ENCODE assay signal across 1 cellular context in the genomic region with DNA sequence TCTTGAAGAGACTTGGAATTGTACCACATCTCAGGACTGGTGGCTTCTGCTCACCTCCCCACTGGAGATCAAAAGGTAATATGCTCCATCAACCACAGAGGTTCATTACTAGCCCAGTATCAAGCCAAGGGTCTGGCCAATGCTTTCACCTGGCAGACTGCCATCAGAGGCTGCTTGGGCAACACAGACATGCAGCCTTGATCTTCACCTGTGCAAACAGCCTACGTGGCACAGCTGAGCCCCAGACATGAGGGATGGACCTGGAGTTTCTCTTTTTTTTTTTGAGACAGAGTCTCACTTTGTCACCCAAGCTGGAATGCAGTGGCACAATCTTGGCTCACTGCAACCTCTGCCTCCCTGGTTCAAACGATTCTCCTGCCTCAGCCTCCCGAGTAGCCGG.
TF ChIP-seq lines count a peak whose summit lies in the region.

No MANE protein-coding gene starts in this region.

TF ChIP-seq in HepG2, 621 proteins besides CTCF, POLR2A, EP300 and RAD21 (continued from another document and continues in another):
- TF ChIP-seq, protein P1, sequence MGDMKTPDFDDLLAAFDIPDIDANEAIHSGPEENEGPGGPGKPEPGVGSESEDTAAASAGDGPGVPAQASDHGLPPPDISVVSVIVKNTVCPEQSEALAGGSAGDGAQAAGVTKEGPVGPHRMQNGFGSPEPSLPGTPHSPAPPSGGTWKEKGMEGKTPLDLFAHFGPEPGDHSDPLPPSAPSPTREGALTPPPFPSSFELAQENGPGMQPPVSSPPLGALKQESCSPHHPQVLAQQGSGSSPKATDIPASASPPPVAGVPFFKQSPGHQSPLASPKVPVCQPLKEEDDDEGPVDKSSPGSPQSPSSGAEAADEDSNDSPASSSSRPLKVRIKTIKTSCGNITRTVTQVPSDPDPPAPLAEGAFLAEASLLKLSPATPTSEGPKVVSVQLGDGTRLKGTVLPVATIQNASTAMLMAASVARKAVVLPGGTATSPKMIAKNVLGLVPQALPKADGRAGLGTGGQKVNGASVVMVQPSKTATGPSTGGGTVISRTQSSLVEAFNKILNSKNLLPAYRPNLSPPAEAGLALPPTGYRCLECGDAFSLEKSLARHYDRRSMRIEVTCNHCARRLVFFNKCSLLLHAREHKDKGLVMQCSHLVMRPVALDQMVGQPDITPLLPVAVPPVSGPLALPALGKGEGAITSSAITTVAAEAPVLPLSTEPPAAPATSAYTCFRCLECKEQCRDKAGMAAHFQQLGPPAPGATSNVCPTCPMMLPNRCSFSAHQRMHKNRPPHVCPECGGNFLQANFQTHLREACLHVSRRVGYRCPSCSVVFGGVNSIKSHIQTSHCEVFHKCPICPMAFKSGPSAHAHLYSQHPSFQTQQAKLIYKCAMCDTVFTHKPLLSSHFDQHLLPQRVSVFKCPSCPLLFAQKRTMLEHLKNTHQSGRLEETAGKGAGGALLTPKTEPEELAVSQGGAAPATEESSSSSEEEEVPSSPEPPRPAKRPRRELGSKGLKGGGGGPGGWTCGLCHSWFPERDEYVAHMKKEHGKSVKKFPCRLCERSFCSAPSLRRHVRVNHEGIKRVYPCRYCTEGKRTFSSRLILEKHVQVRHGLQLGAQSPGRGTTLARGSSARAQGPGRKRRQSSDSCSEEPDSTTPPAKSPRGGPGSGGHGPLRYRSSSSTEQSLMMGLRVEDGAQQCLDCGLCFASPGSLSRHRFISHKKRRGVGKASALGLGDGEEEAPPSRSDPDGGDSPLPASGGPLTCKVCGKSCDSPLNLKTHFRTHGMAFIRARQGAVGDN (CRISPR knock-in tag; IDR thresholded peaks at IDR 0.05): no peak
- TF ChIP-seq ZSCAN30 (CRISPR knock-in tag; IDR thresholded peaks at IDR 0.05): no peak
- no peak for TF ChIP-seq ZFYVE20 (CRISPR knock-in tag; IDR thresholded peaks at IDR 0.05; ENCODE audit: borderline replicate concordance, low read depth)
- TF ChIP-seq FOSL2 (CRISPR knock-in tag; IDR thresholded peaks at IDR 0.05): peak; percentile 22; the same call in 1 of the 2 replicates
- peak; percentile 59 for TF ChIP-seq RARA (CRISPR knock-in tag; IDR thresholded peaks at IDR 0.05)
- TF ChIP-seq, protein P2, sequence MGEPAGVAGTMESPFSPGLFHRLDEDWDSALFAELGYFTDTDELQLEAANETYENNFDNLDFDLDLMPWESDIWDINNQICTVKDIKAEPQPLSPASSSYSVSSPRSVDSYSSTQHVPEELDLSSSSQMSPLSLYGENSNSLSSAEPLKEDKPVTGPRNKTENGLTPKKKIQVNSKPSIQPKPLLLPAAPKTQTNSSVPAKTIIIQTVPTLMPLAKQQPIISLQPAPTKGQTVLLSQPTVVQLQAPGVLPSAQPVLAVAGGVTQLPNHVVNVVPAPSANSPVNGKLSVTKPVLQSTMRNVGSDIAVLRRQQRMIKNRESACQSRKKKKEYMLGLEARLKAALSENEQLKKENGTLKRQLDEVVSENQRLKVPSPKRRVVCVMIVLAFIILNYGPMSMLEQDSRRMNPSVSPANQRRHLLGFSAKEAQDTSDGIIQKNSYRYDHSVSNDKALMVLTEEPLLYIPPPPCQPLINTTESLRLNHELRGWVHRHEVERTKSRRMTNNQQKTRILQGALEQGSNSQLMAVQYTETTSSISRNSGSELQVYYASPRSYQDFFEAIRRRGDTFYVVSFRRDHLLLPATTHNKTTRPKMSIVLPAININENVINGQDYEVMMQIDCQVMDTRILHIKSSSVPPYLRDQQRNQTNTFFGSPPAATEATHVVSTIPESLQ (CRISPR knock-in tag; conservative IDR thresholded peaks at IDR 0.05): no peak
- TF ChIP-seq TEAD3 (CRISPR knock-in tag; optimal IDR thresholded peaks at IDR 0.05; ENCODE audit: borderline replicate concordance): peak; percentile 29
- TF ChIP-seq NR2F6 (IDR thresholded peaks at IDR 0.05): no peak
- peak; percentile 20; the same call in 1 of the 2 replicates for TF ChIP-seq NR2F6 (CRISPR knock-in tag; IDR thresholded peaks at IDR 0.05)
- TF ChIP-seq CEBPB (IDR thresholded peaks at IDR 0.05; ENCODE audit: borderline replicate concordance, low read depth, low read length): peak; percentile 50; the same call in 1 of the 2 replicates
- TF ChIP-seq MTF1 (CRISPR knock-in tag; IDR thresholded peaks at IDR 0.05): no peak
- peak; percentile 15; the same call in 1 of the 2 replicates for TF ChIP-seq GATAD2A (CRISPR knock-in tag; IDR thresholded peaks at IDR 0.05)
- TF ChIP-seq SOX13 (IDR thresholded peaks at IDR 0.05): no peak
- TF ChIP-seq SOX13 (CRISPR knock-in tag; conservative IDR thresholded peaks at IDR 0.05 in 1 of 2, IDR thresholded peaks at IDR 0.05 in 1 of 2): 0 out of 4 replicates have a peak, but pooled peaks of 1 of the 2 experiments have one; percentile 10
- no peak for TF ChIP-seq ZNF780A (CRISPR knock-in tag; IDR thresholded peaks at IDR 0.05)
- TF ChIP-seq, protein P3, sequence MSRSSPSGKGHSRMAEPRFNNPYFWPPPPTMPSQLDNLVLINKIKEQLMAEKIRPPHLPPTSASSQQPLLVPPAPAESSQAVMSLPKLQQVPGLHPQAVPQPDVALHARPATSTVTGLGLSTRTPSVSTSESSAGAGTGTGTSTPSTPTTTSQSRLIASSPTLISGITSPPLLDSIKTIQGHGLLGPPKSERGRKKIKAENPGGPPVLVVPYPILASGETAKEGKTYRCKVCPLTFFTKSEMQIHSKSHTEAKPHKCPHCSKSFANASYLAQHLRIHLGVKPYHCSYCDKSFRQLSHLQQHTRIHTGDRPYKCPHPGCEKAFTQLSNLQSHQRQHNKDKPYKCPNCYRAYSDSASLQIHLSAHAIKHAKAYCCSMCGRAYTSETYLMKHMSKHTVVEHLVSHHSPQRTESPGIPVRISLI (CRISPR knock-in tag; IDR thresholded peaks at IDR 0.05; ENCODE audit: borderline replicate concordance): peak; percentile 77
- peak; percentile 57; the same call in 1 of the 2 replicates for TF ChIP-seq BCL6 (CRISPR knock-in tag; IDR thresholded peaks at IDR 0.05)
- TF ChIP-seq RXRA (CRISPR knock-in tag; IDR thresholded peaks at IDR 0.05): peak; percentile 29; the same call in 1 of the 2 replicates
- TF ChIP-seq MAFK (conservative IDR thresholded peaks at IDR 0.05 in 1 of 2, IDR thresholded peaks at IDR 0.05 in 1 of 2; ENCODE audit: low read length in 2 of 2): no peak
- TF ChIP-seq, protein P4, sequence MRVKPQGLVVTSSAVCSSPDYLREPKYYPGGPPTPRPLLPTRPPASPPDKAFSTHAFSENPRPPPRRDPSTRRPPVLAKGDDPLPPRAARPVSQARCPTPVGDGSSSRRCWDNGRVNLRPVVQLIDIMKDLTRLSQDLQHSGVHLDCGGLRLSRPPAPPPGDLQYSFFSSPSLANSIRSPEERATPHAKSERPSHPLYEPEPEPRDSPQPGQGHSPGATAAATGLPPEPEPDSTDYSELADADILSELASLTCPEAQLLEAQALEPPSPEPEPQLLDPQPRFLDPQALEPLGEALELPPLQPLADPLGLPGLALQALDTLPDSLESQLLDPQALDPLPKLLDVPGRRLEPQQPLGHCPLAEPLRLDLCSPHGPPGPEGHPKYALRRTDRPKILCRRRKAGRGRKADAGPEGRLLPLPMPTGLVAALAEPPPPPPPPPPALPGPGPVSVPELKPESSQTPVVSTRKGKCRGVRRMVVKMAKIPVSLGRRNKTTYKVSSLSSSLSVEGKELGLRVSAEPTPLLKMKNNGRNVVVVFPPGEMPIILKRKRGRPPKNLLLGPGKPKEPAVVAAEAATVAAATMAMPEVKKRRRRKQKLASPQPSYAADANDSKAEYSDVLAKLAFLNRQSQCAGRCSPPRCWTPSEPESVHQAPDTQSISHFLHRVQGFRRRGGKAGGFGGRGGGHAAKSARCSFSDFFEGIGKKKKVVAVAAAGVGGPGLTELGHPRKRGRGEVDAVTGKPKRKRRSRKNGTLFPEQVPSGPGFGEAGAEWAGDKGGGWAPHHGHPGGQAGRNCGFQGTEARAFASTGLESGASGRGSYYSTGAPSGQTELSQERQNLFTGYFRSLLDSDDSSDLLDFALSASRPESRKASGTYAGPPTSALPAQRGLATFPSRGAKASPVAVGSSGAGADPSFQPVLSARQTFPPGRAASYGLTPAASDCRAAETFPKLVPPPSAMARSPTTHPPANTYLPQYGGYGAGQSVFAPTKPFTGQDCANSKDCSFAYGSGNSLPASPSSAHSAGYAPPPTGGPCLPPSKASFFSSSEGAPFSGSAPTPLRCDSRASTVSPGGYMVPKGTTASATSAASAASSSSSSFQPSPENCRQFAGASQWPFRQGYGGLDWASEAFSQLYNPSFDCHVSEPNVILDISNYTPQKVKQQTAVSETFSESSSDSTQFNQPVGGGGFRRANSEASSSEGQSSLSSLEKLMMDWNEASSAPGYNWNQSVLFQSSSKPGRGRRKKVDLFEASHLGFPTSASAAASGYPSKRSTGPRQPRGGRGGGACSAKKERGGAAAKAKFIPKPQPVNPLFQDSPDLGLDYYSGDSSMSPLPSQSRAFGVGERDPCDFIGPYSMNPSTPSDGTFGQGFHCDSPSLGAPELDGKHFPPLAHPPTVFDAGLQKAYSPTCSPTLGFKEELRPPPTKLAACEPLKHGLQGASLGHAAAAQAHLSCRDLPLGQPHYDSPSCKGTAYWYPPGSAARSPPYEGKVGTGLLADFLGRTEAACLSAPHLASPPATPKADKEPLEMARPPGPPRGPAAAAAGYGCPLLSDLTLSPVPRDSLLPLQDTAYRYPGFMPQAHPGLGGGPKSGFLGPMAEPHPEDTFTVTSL (CRISPR knock-in tag; IDR thresholded peaks at IDR 0.05; ENCODE audit: borderline replicate concordance): 0 out of 2 replicates have a peak, but pooled peaks have one; percentile 38
- no peak for TF ChIP-seq TCF7 (IDR thresholded peaks at IDR 0.05; ENCODE audit: low read depth)
- TF ChIP-seq, protein P5, sequence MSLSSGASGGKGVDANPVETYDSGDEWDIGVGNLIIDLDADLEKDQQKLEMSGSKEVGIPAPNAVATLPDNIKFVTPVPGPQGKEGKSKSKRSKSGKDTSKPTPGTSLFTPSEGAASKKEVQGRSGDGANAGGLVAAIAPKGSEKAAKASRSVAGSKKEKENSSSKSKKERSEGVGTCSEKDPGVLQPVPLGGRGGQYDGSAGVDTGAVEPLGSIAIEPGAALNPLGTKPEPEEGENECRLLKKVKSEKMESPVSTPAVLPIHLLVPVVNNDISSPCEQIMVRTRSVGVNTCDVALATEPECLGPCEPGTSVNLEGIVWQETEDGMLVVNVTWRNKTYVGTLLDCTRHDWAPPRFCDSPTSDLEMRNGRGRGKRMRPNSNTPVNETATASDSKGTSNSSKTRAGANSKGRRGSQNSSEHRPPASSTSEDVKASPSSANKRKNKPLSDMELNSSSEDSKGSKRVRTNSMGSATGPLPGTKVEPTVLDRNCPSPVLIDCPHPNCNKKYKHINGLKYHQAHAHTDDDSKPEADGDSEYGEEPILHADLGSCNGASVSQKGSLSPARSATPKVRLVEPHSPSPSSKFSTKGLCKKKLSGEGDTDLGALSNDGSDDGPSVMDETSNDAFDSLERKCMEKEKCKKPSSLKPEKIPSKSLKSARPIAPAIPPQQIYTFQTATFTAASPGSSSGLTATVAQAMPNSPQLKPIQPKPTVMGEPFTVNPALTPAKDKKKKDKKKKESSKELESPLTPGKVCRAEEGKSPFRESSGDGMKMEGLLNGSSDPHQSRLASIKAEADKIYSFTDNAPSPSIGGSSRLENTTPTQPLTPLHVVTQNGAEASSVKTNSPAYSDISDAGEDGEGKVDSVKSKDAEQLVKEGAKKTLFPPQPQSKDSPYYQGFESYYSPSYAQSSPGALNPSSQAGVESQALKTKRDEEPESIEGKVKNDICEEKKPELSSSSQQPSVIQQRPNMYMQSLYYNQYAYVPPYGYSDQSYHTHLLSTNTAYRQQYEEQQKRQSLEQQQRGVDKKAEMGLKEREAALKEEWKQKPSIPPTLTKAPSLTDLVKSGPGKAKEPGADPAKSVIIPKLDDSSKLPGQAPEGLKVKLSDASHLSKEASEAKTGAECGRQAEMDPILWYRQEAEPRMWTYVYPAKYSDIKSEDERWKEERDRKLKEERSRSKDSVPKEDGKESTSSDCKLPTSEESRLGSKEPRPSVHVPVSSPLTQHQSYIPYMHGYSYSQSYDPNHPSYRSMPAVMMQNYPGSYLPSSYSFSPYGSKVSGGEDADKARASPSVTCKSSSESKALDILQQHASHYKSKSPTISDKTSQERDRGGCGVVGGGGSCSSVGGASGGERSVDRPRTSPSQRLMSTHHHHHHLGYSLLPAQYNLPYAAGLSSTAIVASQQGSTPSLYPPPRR (CRISPR knock-in tag; IDR thresholded peaks at IDR 0.05; ENCODE audit: borderline replicate concordance): no peak
- no peak for TF ChIP-seq AGO2 (optimal IDR thresholded peaks at IDR 0.05; ENCODE audit: low read depth, low read length)
- no peak for TF ChIP-seq ZNF749 (CRISPR knock-in tag; IDR thresholded peaks at IDR 0.05; ENCODE audit: borderline replicate concordance)
- TF ChIP-seq, protein P6, sequence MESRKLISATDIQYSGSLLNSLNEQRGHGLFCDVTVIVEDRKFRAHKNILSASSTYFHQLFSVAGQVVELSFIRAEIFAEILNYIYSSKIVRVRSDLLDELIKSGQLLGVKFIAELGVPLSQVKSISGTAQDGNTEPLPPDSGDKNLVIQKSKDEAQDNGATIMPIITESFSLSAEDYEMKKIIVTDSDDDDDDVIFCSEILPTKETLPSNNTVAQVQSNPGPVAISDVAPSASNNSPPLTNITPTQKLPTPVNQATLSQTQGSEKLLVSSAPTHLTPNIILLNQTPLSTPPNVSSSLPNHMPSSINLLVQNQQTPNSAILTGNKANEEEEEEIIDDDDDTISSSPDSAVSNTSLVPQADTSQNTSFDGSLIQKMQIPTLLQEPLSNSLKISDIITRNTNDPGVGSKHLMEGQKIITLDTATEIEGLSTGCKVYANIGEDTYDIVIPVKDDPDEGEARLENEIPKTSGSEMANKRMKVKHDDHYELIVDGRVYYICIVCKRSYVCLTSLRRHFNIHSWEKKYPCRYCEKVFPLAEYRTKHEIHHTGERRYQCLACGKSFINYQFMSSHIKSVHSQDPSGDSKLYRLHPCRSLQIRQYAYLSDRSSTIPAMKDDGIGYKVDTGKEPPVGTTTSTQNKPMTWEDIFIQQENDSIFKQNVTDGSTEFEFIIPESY (CRISPR knock-in tag; IDR thresholded peaks at IDR 0.05): no peak
- peak; percentile 15; the same call in 1 of the 2 replicates for TF ChIP-seq HNF4A (CRISPR knock-in tag; IDR thresholded peaks at IDR 0.05)
- TF ChIP-seq, protein P7, sequence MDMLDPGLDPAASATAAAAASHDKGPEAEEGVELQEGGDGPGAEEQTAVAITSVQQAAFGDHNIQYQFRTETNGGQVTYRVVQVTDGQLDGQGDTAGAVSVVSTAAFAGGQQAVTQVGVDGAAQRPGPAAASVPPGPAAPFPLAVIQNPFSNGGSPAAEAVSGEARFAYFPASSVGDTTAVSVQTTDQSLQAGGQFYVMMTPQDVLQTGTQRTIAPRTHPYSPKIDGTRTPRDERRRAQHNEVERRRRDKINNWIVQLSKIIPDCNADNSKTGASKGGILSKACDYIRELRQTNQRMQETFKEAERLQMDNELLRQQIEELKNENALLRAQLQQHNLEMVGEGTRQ (IDR thresholded peaks at IDR 0.05; ENCODE audit: low read depth, low read length): no peak
- TF ChIP-seq, protein P7 (CRISPR knock-in tag; IDR thresholded peaks at IDR 0.05; ENCODE audit: borderline replicate concordance): no peak
- TF ChIP-seq ZNF207 (IDR thresholded peaks at IDR 0.05; ENCODE audit: borderline replicate concordance): no peak
- no peak for TF ChIP-seq SMARCC2 (IDR thresholded peaks at IDR 0.05)
